ENCODE assay signal across 14 cellular contexts in the genomic region with DNA sequence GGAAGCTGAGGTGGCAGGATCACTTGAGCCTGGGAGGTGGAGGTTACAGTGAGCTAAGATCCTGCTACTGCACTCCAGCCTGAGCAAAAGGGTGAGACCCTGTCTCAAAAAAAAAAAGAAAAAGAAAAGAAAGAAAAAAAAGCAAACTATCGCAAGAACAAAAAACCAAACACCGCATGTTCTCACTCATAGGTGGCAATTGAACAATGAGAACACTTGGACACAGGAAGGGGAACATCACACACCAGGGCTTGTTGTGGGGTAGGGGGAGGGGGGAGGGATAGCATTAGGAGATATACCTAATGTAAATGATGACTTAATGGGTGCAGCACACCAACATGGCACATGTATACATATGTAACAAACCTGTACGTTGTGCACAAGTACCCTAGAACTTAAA. TPM values are rescaled to one million over a fixed set of nuclear protein-coding genes. Genes with fewer than 3 reads are reported as not detected.
DNase-seq lines count a peak whose midpoint lies in the region; ATAC-seq and TF ChIP-seq lines count a peak whose summit lies in the region.
"Not testable (repeated sequence)": the region's sequence is repeated elsewhere in the genome, so short reads cannot be mapped to it uniquely, and the experiment has no call there.
"Had no signal": no experiment of that assay in that cellular context is flagged by ENCODE, and none has a peak within 500 bp of the region (broad histone marks: within the 10 kb centered on the region; RNA-seq: fewer than 3 reads in every experiment).

No MANE protein-coding gene starts in this region.

- CTCF ChIA-PET in CD8-positive, alpha-beta memory T cell (lab: Charles Lee), result interaction anchor here (0.7 to 1.5 kb wide), 5 partner anchors 13 to 455 kb away, joined by 3 to 4 read pairs (median 3); a partner anchor contains a TSS
- CTCF ChIA-PET in activated CD4-positive, alpha-beta T cell treated with anti-CD3 and anti-CD28 coated beads for 36 hours (lab: Charles Lee), result interaction anchor here (0.8 to 0.9 kb wide), 2 partner anchors 32 to 48 kb away, joined by 3 to 4 read pairs; no protein-coding TSS in a partner anchor
- CTCF ChIA-PET in activated CD8-positive, alpha-beta T cell treated with anti-CD3 and anti-CD28 coated beads, Interleukin-2, amount 10 ng/mL, durations not matched to agents 7 days and 5 days (lab: Charles Lee), result interaction anchor here (1.3 kb wide), 1 partner anchor 9 kb away, joined by 4 read pairs; no protein-coding TSS in a partner anchor

- H3K4me1 Mint-ChIP-seq in CD8-positive, alpha-beta memory T cell, result peaks cover 13 to 20% (median 15%) of the 10 kb centered on the region in 3 donors
- H3K4me1 Mint-ChIP-seq in activated CD4-positive, alpha-beta T cell treated with anti-CD3 and anti-CD28 coated beads for 36 hours, result peaks cover 26% of the 10 kb centered on the region
- peaks cover 33% of the 10 kb centered on the region for H3K4me1 Mint-ChIP-seq in activated CD8-positive, alpha-beta T cell treated with anti-CD3 and anti-CD28 coated beads, Interleukin-2, amount 10 ng/mL, durations not matched to agents 7 days and 5 days (ENCODE audit: low read depth)
- H3K4me1 Mint-ChIP-seq in activated T-helper 2 cell treated with anti-CD3 and anti-CD28 coated beads, Interferon-gamma antibody, Interleukin-2, Interleukin-4, amounts not matched to agents 10 μg/mL and 5 μg/mL and 100 μg/mL, durations not matched to agents 14 hours and 24 hours and 36 hours (ENCODE audit: low read depth), result peaks cover 15% of the 10 kb centered on the region
- peaks cover 29% of the 10 kb centered on the region for H3K4me1 Mint-ChIP-seq in activated naive CD8-positive, alpha-beta T cell treated with anti-CD3 and anti-CD28 coated beads for 36 hours
- H3K4me1 Mint-ChIP-seq in stimulated activated naive CD8-positive, alpha-beta T cell treated with anti-CD3 and anti-CD28 coated beads, Interleukin-15, Interleukin-2, amounts not matched to agents 100 ng/mL and 50 ng/mL, for 24 hours (ENCODE audit: low read depth), result peaks cover 29% of the 10 kb centered on the region

- not testable (repeated sequence) for H3K27me3 ChIP-seq in CD8-positive, alpha-beta memory T cell (ENCODE audit: insufficient read depth, low read length, poor library complexity, severe bottlenecking); lower lobe of right lung (ENCODE audit: low read depth)

- H3K36me3 Mint-ChIP-seq in CD8-positive, alpha-beta memory T cell; activated CD4-positive, alpha-beta T cell treated with anti-CD3 and anti-CD28 coated beads for 36 hours (ENCODE audit: low read depth); activated CD8-positive, alpha-beta T cell treated with anti-CD3 and anti-CD28 coated beads, Interleukin-2, amount 10 ng/mL, durations not matched to agents 7 days and 5 days (ENCODE audit: low read depth); activated T-helper 2 cell treated with anti-CD3 and anti-CD28 coated beads, Interferon-gamma antibody, Interleukin-2, Interleukin-4, amounts not matched to agents 10 μg/mL and 5 μg/mL and 100 μg/mL, durations not matched to agents 14 hours and 24 hours and 36 hours (ENCODE audit: low read depth); activated naive CD8-positive, alpha-beta T cell treated with anti-CD3 and anti-CD28 coated beads for 36 hours; stimulated activated naive CD8-positive, alpha-beta T cell treated with anti-CD3 and anti-CD28 coated beads, Interleukin-15, Interleukin-2, amounts not matched to agents 100 ng/mL and 50 ng/mL, for 24 hours (ENCODE audit: low read depth): not testable (repeated sequence)

- H3K9me3 Mint-ChIP-seq in CD8-positive, alpha-beta memory T cell; activated CD4-positive, alpha-beta T cell treated with anti-CD3 and anti-CD28 coated beads for 36 hours (ENCODE audit: low read depth); activated CD8-positive, alpha-beta T cell treated with anti-CD3 and anti-CD28 coated beads, Interleukin-2, amount 10 ng/mL, durations not matched to agents 7 days and 5 days (ENCODE audit: insufficient read depth); activated T-helper 2 cell treated with anti-CD3 and anti-CD28 coated beads, Interferon-gamma antibody, Interleukin-2, Interleukin-4, amounts not matched to agents 10 μg/mL and 5 μg/mL and 100 μg/mL, durations not matched to agents 14 hours and 24 hours and 36 hours; activated naive CD8-positive, alpha-beta T cell treated with anti-CD3 and anti-CD28 coated beads for 36 hours; stimulated activated naive CD8-positive, alpha-beta T cell treated with anti-CD3 and anti-CD28 coated beads, Interleukin-15, Interleukin-2, amounts not matched to agents 100 ng/mL and 50 ng/mL, for 24 hours: not testable (repeated sequence)

- H3K4me1 ChIP-seq in CD8-positive, alpha-beta memory T cell (ENCODE audit: insufficient read depth, low read length), result peaks cover 24% of the 10 kb centered on the region
- not testable (repeated sequence) for H3K4me1 ChIP-seq in lower lobe of right lung

- not testable (repeated sequence) for H3K36me3 ChIP-seq in CD8-positive, alpha-beta memory T cell (ENCODE audit: insufficient read depth, low read length); lower lobe of right lung

- peak overlapping the region in 1 of 7 donors; percentile 10 for H3K4me3 Mint-ChIP-seq in CD8-positive, alpha-beta memory T cell
- not testable (repeated sequence) for H3K4me3 Mint-ChIP-seq in activated CD4-positive, alpha-beta T cell treated with anti-CD3 and anti-CD28 coated beads for 36 hours; activated CD8-positive, alpha-beta T cell treated with anti-CD3 and anti-CD28 coated beads, Interleukin-2, amount 10 ng/mL, durations not matched to agents 7 days and 5 days; activated T-helper 2 cell treated with anti-CD3 and anti-CD28 coated beads, Interferon-gamma antibody, Interleukin-2, Interleukin-4, amounts not matched to agents 10 μg/mL and 5 μg/mL and 100 μg/mL, durations not matched to agents 14 hours and 24 hours and 36 hours (ENCODE audit: low read depth); activated naive CD8-positive, alpha-beta T cell treated with anti-CD3 and anti-CD28 coated beads for 36 hours; stimulated activated naive CD8-positive, alpha-beta T cell treated with anti-CD3 and anti-CD28 coated beads, Interleukin-15, Interleukin-2, amounts not matched to agents 100 ng/mL and 50 ng/mL, for 24 hours

- intact Hi-C loops in activated CD4-positive, alpha-beta T cell treated with anti-CD3 and anti-CD28 coated beads for 36 hours (cut with DNase I, micrococcal nuclease); activated T-helper 2 cell treated with anti-CD3 and anti-CD28 coated beads, Interferon-gamma antibody, Interleukin-2, Interleukin-4, amounts not matched to agents 10 μg/mL and 5 μg/mL and 100 μg/mL, durations not matched to agents 14 hours and 24 hours and 36 hours (cut with micrococcal nuclease); lower lobe of right lung (cut with DNase I): not testable (repeated sequence)

- TF ChIP-seq CTCF in lower lobe of right lung (IDR thresholded peaks at IDR 0.05), result not testable (repeated sequence)

- POLR2A ChIA-PET in CD8-positive, alpha-beta memory T cell (lab: Charles Lee), result interaction anchor here (1.2 kb wide), 1 partner anchor 151 kb away, joined by 3 read pairs; a partner anchor contains a TSS
- POLR2A ChIA-PET in activated CD4-positive, alpha-beta T cell treated with anti-CD3 and anti-CD28 coated beads for 36 hours (lab: Charles Lee), result not testable (repeated sequence)
- POLR2A ChIA-PET in activated CD8-positive, alpha-beta T cell treated with anti-CD3 and anti-CD28 coated beads, Interleukin-2, amount 10 ng/mL, durations not matched to agents 7 days and 5 days (lab: Charles Lee), result interaction anchor here (0.8 to 1.6 kb wide), 3 partner anchors 47 to 152 kb away, joined by 3 to 4 read pairs (median 4); a partner anchor contains a TSS

- H3K27me3 Mint-ChIP-seq in CD8-positive, alpha-beta memory T cell; activated CD4-positive, alpha-beta T cell treated with anti-CD3 and anti-CD28 coated beads for 36 hours; activated CD8-positive, alpha-beta T cell treated with anti-CD3 and anti-CD28 coated beads, Interleukin-2, amount 10 ng/mL, durations not matched to agents 7 days and 5 days (ENCODE audit: low read depth); activated T-helper 2 cell treated with anti-CD3 and anti-CD28 coated beads, Interferon-gamma antibody, Interleukin-2, Interleukin-4, amounts not matched to agents 10 μg/mL and 5 μg/mL and 100 μg/mL, durations not matched to agents 14 hours and 24 hours and 36 hours (ENCODE audit: low read depth); activated naive CD8-positive, alpha-beta T cell treated with anti-CD3 and anti-CD28 coated beads for 36 hours; stimulated activated naive CD8-positive, alpha-beta T cell treated with anti-CD3 and anti-CD28 coated beads, Interleukin-15, Interleukin-2, amounts not matched to agents 100 ng/mL and 50 ng/mL, for 24 hours: not testable (repeated sequence)

- H3K9me3 ChIP-seq in CD8-positive, alpha-beta memory T cell (ENCODE audit: low read length); lower lobe of right lung: not testable (repeated sequence)

- H3K4me3 ChIP-seq in CD8-positive, alpha-beta memory T cell (ENCODE audit: low read length); lower lobe of right lung: not testable (repeated sequence)

- ATAC-seq in activated CD4-positive, alpha-beta T cell treated with anti-CD3 and anti-CD28 coated beads for 36 hours; activated CD8-positive, alpha-beta T cell treated with anti-CD3 and anti-CD28 coated beads, Interleukin-2, amount 10 ng/mL, durations not matched to agents 7 days and 5 days; lower lobe of right lung: not testable (repeated sequence)

- peak overlapping the region in 3 of 8 donors; percentile 26 to 66 (median 57) for H3K27ac Mint-ChIP-seq in CD8-positive, alpha-beta memory T cell
- H3K27ac Mint-ChIP-seq in activated CD4-positive, alpha-beta T cell treated with anti-CD3 and anti-CD28 coated beads for 36 hours, result peak overlapping the region; percentile 91
- peak overlapping the region; percentile 83 for H3K27ac Mint-ChIP-seq in activated CD8-positive, alpha-beta T cell treated with anti-CD3 and anti-CD28 coated beads, Interleukin-2, amount 10 ng/mL, durations not matched to agents 7 days and 5 days
- H3K27ac Mint-ChIP-seq in activated T-helper 2 cell treated with anti-CD3 and anti-CD28 coated beads, Interferon-gamma antibody, Interleukin-2, Interleukin-4, amounts not matched to agents 10 μg/mL and 5 μg/mL and 100 μg/mL, durations not matched to agents 14 hours and 24 hours and 36 hours, result peak overlapping the region; percentile 68
- peak overlapping the region; percentile 94 for H3K27ac Mint-ChIP-seq in activated naive CD8-positive, alpha-beta T cell treated with anti-CD3 and anti-CD28 coated beads for 36 hours
- peak overlapping the region; percentile 91 for H3K27ac Mint-ChIP-seq in stimulated activated naive CD8-positive, alpha-beta T cell treated with anti-CD3 and anti-CD28 coated beads, Interleukin-15, Interleukin-2, amounts not matched to agents 100 ng/mL and 50 ng/mL, for 24 hours

- H3K27ac ChIP-seq in CD8-positive, alpha-beta memory T cell (ENCODE audit: low read depth, low read length), result peak overlapping the region; percentile 82
- peak overlapping the region; percentile 19 for H3K27ac ChIP-seq in lower lobe of right lung

- peak in 1 of 5 donors; percentile 20 for DNase-seq in CD8-positive, alpha-beta memory T cell
- not testable (repeated sequence) for DNase-seq in activated CD4-positive, alpha-beta T cell treated with anti-CD3 and anti-CD28 coated beads for 36 hours; activated CD8-positive, alpha-beta T cell treated with anti-CD3 and anti-CD28 coated beads, Interleukin-2, amount 10 ng/mL, durations not matched to agents 7 days and 5 days; activated T-helper 2 cell treated with anti-CD3 and anti-CD28 coated beads, Interferon-gamma antibody, Interleukin-2, Interleukin-4, amounts not matched to agents 10 μg/mL and 5 μg/mL and 100 μg/mL, durations not matched to agents 14 hours and 24 hours and 36 hours (ENCODE audit: low spot score); activated naive CD8-positive, alpha-beta T cell treated with anti-CD3 and anti-CD28 coated beads for 36 hours; lower lobe of right lung

RNA-seq across cellular contexts. Expression of a gene that starts 5.4 kb away (rescaled TPM):
- 100 to 1,000 TPM; 130 to 131 TPM for total RNA-seq in CD8-positive, alpha-beta memory T cell
- 92.5 TPM for polyA plus RNA-seq in CD8-positive, alpha-beta memory T cell
- 100 to 1,000 TPM; 106 to 126 TPM for total RNA-seq in activated CD4-positive, alpha-beta T cell treated with anti-CD3 and anti-CD28 coated beads for 36 hours
- total RNA-seq in activated CD8-positive, alpha-beta T cell treated with anti-CD3 and anti-CD28 coated beads, Interleukin-2, amount 10 ng/mL, durations not matched to agents 7 days and 5 days, result 100 to 1,000 TPM; 122 to 126 TPM
- 117 and 121 TPM in 2 replicates for total RNA-seq in activated T-helper 2 cell treated with anti-CD3 and anti-CD28 coated beads, Interferon-gamma antibody, Interleukin-2, Interleukin-4, amounts not matched to agents 10 μg/mL and 5 μg/mL and 100 μg/mL, durations not matched to agents 14 hours and 24 hours and 36 hours
- total RNA-seq in activated naive CD8-positive, alpha-beta T cell treated with anti-CD3 and anti-CD28 coated beads for 36 hours, result 100 to 1,000 TPM; 142 to 149 TPM
- 73.2 TPM for total RNA-seq in lower lobe of right lung

RNA-seq across cellular contexts. Expression of a gene that starts 11.6 kb away (rescaled TPM):
- not detected for total RNA-seq in CD8-positive, alpha-beta memory T cell
- polyA plus RNA-seq in CD8-positive, alpha-beta memory T cell, result not detected
- not detected for total RNA-seq in activated CD4-positive, alpha-beta T cell treated with anti-CD3 and anti-CD28 coated beads for 36 hours
- not detected for total RNA-seq in activated CD8-positive, alpha-beta T cell treated with anti-CD3 and anti-CD28 coated beads, Interleukin-2, amount 10 ng/mL, durations not matched to agents 7 days and 5 days
- total RNA-seq in activated T-helper 2 cell treated with anti-CD3 and anti-CD28 coated beads, Interferon-gamma antibody, Interleukin-2, Interleukin-4, amounts not matched to agents 10 μg/mL and 5 μg/mL and 100 μg/mL, durations not matched to agents 14 hours and 24 hours and 36 hours, result not detected in 2 replicates
- total RNA-seq in activated naive CD8-positive, alpha-beta T cell treated with anti-CD3 and anti-CD28 coated beads for 36 hours, result not detected
- total RNA-seq in lower lobe of right lung, result 1.2 TPM
- total RNA-seq: G401, GM12878, H4, HFFc6, HT1080 had no signal
- polyA plus RNA-seq: A549, AG04450, GM12878 had no signal

RNA-seq across cellular contexts. Expression of a gene that starts 40.5 kb away (rescaled TPM):
- not detected for total RNA-seq in CD8-positive, alpha-beta memory T cell
- polyA plus RNA-seq in CD8-positive, alpha-beta memory T cell, result 0.21 TPM
- total RNA-seq in activated CD4-positive, alpha-beta T cell treated with anti-CD3 and anti-CD28 coated beads for 36 hours, result not detected
- total RNA-seq in activated CD8-positive, alpha-beta T cell treated with anti-CD3 and anti-CD28 coated beads, Interleukin-2, amount 10 ng/mL, durations not matched to agents 7 days and 5 days, result not detected
- total RNA-seq in activated T-helper 2 cell treated with anti-CD3 and anti-CD28 coated beads, Interferon-gamma antibody, Interleukin-2, Interleukin-4, amounts not matched to agents 10 μg/mL and 5 μg/mL and 100 μg/mL, durations not matched to agents 14 hours and 24 hours and 36 hours, result not detected in 2 replicates
- under 1 TPM in 1 of 2 experiments, not detected in 1; 0.39 TPM for total RNA-seq in activated naive CD8-positive, alpha-beta T cell treated with anti-CD3 and anti-CD28 coated beads for 36 hours
- not detected for total RNA-seq in lower lobe of right lung
- total RNA-seq: G401, HFFc6, HT1080 had no signal

RNA-seq across cellular contexts. Expression of a gene that starts 47.3 kb away (rescaled TPM):
- total RNA-seq in CD8-positive, alpha-beta memory T cell, result 10 to 100 TPM; 51.4 to 55.5 TPM
- polyA plus RNA-seq in CD8-positive, alpha-beta memory T cell, result 50.6 TPM
- total RNA-seq in activated CD4-positive, alpha-beta T cell treated with anti-CD3 and anti-CD28 coated beads for 36 hours, result 10 to 100 TPM; 47.3 to 48.0 TPM
- total RNA-seq in activated CD8-positive, alpha-beta T cell treated with anti-CD3 and anti-CD28 coated beads, Interleukin-2, amount 10 ng/mL, durations not matched to agents 7 days and 5 days, result 10 to 100 TPM; 83.5 to 85.8 TPM
- 32.5 and 33.5 TPM in 2 replicates for total RNA-seq in activated T-helper 2 cell treated with anti-CD3 and anti-CD28 coated beads, Interferon-gamma antibody, Interleukin-2, Interleukin-4, amounts not matched to agents 10 μg/mL and 5 μg/mL and 100 μg/mL, durations not matched to agents 14 hours and 24 hours and 36 hours
- total RNA-seq in activated naive CD8-positive, alpha-beta T cell treated with anti-CD3 and anti-CD28 coated beads for 36 hours, result 10 to 100 TPM; 29.5 to 33.0 TPM
- 141 TPM for total RNA-seq in lower lobe of right lung
